ENCODE assay signal across 8 cellular contexts in the genomic region with DNA sequence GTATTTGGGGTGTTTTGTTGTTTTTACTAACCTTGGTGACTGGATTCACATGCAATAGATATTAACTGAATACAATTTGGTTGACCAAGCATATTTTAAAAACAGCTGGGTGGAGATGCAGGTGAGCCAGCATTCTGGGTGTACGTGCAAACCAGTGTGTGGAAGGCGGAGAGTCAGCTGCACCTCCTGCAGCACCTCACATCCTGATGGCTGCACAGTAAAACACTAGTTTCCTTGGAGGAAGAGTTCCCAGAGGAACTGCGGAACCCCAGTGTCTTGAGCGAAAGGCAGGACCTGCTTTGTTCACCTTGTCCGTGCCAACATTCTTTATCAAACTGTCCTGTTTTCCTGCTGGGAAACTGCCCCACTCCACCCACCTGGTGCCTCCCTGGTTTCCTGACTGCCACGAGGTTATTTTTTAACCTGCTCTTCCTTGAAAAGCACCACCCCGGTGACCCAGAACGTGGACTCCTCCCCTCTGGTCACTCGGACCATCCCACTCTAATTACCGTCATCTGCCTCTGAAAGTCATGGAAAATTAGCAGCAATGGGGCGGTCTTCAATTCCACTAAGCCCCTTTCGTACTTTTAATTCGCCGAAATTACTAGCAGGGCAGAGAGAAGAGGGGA. TPM values are rescaled to one million over a fixed set of nuclear protein-coding genes. Genes with fewer than 3 reads are reported as not detected.
DNase-seq lines count a peak whose midpoint lies in the region; ATAC-seq and TF ChIP-seq lines count a peak whose summit lies in the region.

No MANE protein-coding gene starts in this region.

- H4K20me1 ChIP-seq in BLaER1 treated with 17β-estradiol and CSF1 and Interleukin-3, amounts not matched to agents 10 nM and 100 nM: peaks cover 14 to 36% (median 28%) of the 10 kb centered on the region in 11 experiments; a peak in 20 of 22 replicates
- peaks cover 7% of the 10 kb centered on the region for H4K20me1 ChIP-seq in Loucy (ENCODE audit: insufficient read depth, low read length, poor library complexity, severe bottlenecking)

- peak overlapping the region in 7 of 11 experiments; percentile 22 to 74 (median 37); a peak in 11 of 22 replicates for H3K27ac ChIP-seq in BLaER1 treated with 17β-estradiol and CSF1 and Interleukin-3, amounts not matched to agents 10 nM and 100 nM
- H3K27ac ChIP-seq in coronary artery: peak overlapping the region; percentile 92 to 100
- peak overlapping the region; percentile 92 to 98 (median 96) for H3K27ac ChIP-seq in transverse colon

- H3K9me3 ChIP-seq in BLaER1 treated with 17β-estradiol and CSF1 and Interleukin-3, amounts not matched to agents 10 nM and 100 nM (replicated peaks in 1 of 11): no peaks in the 10 kb centered on the region
- H3K9me3 ChIP-seq in Loucy (ENCODE audit: insufficient read depth, low read depth, low read length) (no peaks in the 10 kb centered on the region), transverse colon (no peaks in the 10 kb centered on the region)

- peaks cover 28 to 65% (median 45%) of the 10 kb centered on the region in 10 experiments for H3K4me1 ChIP-seq in BLaER1 treated with 17β-estradiol and CSF1 and Interleukin-3, amounts not matched to agents 10 nM and 100 nM
- H3K4me1 ChIP-seq in Loucy (ENCODE audit: insufficient read depth, low read length, poor library complexity, severe bottlenecking): peaks cover 24% of the 10 kb centered on the region
- peaks cover 25 to 59% (median 43%) of the 10 kb centered on the region in 4 donors for H3K4me1 ChIP-seq in transverse colon

- H3K9ac ChIP-seq in BLaER1 treated with 17β-estradiol and CSF1 and Interleukin-3, amounts not matched to agents 10 nM and 100 nM: peak overlapping the region in 6 of 11 experiments; percentile 0 to 87 (median 28); a peak in 8 of 22 replicates
- H3K9ac ChIP-seq in Loucy (ENCODE audit: low read depth, low read length, poor library complexity, severe bottlenecking): no peak overlapping the region

- 23 to 29% methylated on average over 11 to 14 of the region's 14 CpGs for WGBS in transverse colon (ENCODE audit: low coverage in 1 of 2), 2 donors

- no peaks in the 10 kb centered on the region for H3K9me3 Mint-ChIP-seq in memory B cell

- no peak for ATAC-seq in memory B cell (ENCODE audit: low read depth)
- ATAC-seq in HG03097 (IDR thresholded peaks at IDR 0.05; ENCODE audit: low FRiP score, unreplicated experiment): no peak
- no peak for ATAC-seq in HG02623 (IDR thresholded peaks at IDR 0.05; ENCODE audit: unreplicated experiment)

- peaks cover 3% of the 10 kb centered on the region; the same call in 1 of the 2 replicates for H3F3A ChIP-seq in Loucy (ENCODE audit: low read depth)

- no peaks in the 10 kb centered on the region for H3K36me3 ChIP-seq in BLaER1 treated with 17β-estradiol and CSF1 and Interleukin-3, amounts not matched to agents 10 nM and 100 nM
- H3K36me3 ChIP-seq in Loucy (ENCODE audit: insufficient read depth, low read length) (no peaks in the 10 kb centered on the region), transverse colon (no peaks in the 10 kb centered on the region)

- no peak for TF ChIP-seq POLR2A in transverse colon (IDR thresholded peaks at IDR 0.05)

- peaks cover 10% of the 10 kb centered on the region; the same call in 1 of the 2 replicates for H3K79me2 ChIP-seq in Loucy (ENCODE audit: insufficient read depth, low read length)

- peak overlapping the region; percentile 11 to 96 (median 90); a peak in 21 of 22 replicates for H3K4me2 ChIP-seq in BLaER1 treated with 17β-estradiol and CSF1 and Interleukin-3, amounts not matched to agents 10 nM and 100 nM
- peak overlapping the region; percentile 1 for H3K4me2 ChIP-seq in Loucy (ENCODE audit: low read depth, low read length, poor library complexity, severe bottlenecking)

- peak overlapping the region; percentile 67 for H3K27ac Mint-ChIP-seq in memory B cell

- no peaks in the 10 kb centered on the region for H3K36me3 Mint-ChIP-seq in memory B cell

- peak; percentile 78 for DNase-seq in coronary artery (ENCODE audit: low spot score)
- no peak for DNase-seq in memory B cell (ENCODE audit: low spot score in 2 of 2)
- DNase-seq in transverse colon: peak; percentile 84
- DNase-seq in activated effector memory CD4-positive, alpha-beta T cell treated with anti-CD3 and anti-CD28 coated beads, Interleukin-2, amount 50 U/mL, for 16 hours: no peak

- no peaks in the 10 kb centered on the region for H3K9me2 ChIP-seq in Loucy (replicated peaks; ENCODE audit: low read depth, low read length)

- no peaks in the 10 kb centered on the region for H3K27me3 Mint-ChIP-seq in memory B cell

- in situ Hi-C loops in transverse colon (cut with MboI; ENCODE audit: low pct_ligation_motif_present in 1 of 4, low pct_unique_long_range_greater_than_20kb in 1 of 4, low sequenced_read_pairs in 3 of 4): no loop called here

- H3K27me3 ChIP-seq in BLaER1 treated with 17β-estradiol and CSF1 and Interleukin-3, amounts not matched to agents 10 nM and 100 nM: peaks cover 0 to 13% (median 0%) of the 10 kb centered on the region in 11 experiments; a peak in 4 of 22 replicates
- H3K27me3 ChIP-seq in Loucy (ENCODE audit: insufficient read depth, low read length, poor library complexity, severe bottlenecking) (no peaks in the 10 kb centered on the region), transverse colon (no peaks in the 10 kb centered on the region)

- TF ChIP-seq CTCF in Loucy (conservative IDR thresholded peaks at IDR 0.05; ENCODE audit: low read length) (no peak), coronary artery (IDR thresholded peaks at IDR 0.05) (no peak), transverse colon (IDR thresholded peaks at IDR 0.05) (no peak)

- peak overlapping the region; percentile 49 for H3K4me3 Mint-ChIP-seq in memory B cell

- no peak overlapping the region for H2AFZ ChIP-seq in Loucy (ENCODE audit: low read length)

- H3K4me3 ChIP-seq in BLaER1 treated with 17β-estradiol and CSF1 and Interleukin-3, amounts not matched to agents 10 nM and 100 nM: peak overlapping the region in 1 of 10 experiments; percentile 30; a peak in 2 of 20 replicates
- H3K4me3 ChIP-seq in Loucy (ENCODE audit: low read length, poor library complexity, severe bottlenecking) (no peak overlapping the region), coronary artery (peak overlapping the region; percentile 94), transverse colon (peak overlapping the region in 3 of 4 donors; percentile 89 to 96 (median 94))

- H3K4me1 Mint-ChIP-seq in memory B cell: peaks cover 37% of the 10 kb centered on the region

- no peak for TF ChIP-seq EP300 in transverse colon (IDR thresholded peaks at IDR 0.05; ENCODE audit: low read depth)

- intact Hi-C loops in transverse colon (cut with DNase I; ENCODE audit: low total_unique reads): loop anchor here (5.0 kb wide), 2 partner anchors 42 to 107 kb away; no protein-coding TSS in a partner anchor

RNA-seq across cellular contexts. Expression of gene YPEL2, which starts 1.0 kb away (rescaled TPM):
- 10 to 100 TPM; 24.7 to 45.0 (median 32.8) TPM for total RNA-seq in transverse colon

Comparison
In these comparisons a context has a peak if more than half of its experiments do, and no peak if none do; other contexts are left out.
1. H3K27ac ChIP-seq: peak in every context shown above with its lines; median percentile 96 in coronary artery; 96 in transverse colon; 37 in BLaER1 treated with 17β-estradiol and CSF1 and Interleukin-3, amounts not matched to agents 10 nM and 100 nM.
2. DNase-seq: peak in coronary artery (single experiment) and transverse colon (single experiment); none in memory B cell (0 of 2) and activated effector memory CD4-positive, alpha-beta T cell treated with anti-CD3 and anti-CD28 coated beads, Interleukin-2, amount 50 U/mL, for 16 hours (single experiment).